8 cellular contexts compared by ENCODE assay signal in the genomic region with DNA sequence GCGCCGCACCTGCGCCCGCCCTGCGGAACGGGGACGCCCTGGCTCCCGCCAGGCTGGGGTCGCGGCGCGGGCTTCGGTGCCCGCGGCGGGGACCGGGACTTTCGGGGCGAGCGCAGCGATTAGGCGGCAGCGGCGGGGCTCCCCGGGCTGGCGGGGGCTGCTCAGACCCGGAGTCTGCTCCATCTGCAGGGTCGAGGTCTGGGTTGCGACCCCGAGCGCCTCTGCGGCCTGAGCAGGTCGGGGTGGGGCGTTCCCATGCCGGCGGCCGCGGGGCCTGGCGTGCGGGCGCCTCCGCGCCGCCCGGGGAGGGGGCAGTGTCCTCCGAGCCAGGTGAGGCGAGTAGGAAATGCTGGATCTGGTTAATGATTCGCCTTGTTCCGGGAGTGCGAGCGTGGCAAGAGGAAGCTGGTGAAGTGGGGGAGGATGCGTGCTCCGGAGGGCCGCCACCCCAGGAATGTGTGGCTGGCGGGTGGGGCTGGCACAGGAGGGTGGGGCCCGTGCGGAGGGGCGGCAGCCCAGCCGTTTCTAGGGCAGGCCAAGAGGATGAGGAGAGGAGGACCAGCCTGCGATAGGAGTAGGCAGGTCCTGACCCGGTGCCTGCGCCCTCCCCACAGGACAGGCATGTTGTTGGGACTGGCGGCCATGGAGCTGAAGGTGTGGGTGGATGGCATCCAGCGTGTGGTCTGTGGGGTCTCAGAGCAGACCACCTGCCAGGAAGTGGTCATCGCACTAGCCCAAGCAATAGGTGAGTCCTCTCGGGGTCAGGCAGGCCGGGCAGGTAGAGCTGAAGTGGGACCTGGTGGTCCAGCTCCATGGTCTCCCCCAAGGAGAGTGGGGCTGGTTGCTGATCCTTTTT. TPM values are rescaled to one million over a fixed set of nuclear protein-coding genes. Genes with fewer than 3 reads are reported as not detected.
DNase-seq lines count a peak whose midpoint lies in the region; ATAC-seq and TF ChIP-seq lines count a peak whose summit lies in the region.

No MANE protein-coding gene starts in this region.

- TF ChIP-seq CTCF in Panc1 (IDR thresholded peaks at IDR 0.05), result no peak

- H3K9me3 ChIP-seq in Panc1 (ENCODE audit: control insufficient read depth, insufficient read depth, low read depth, low read length), result no peaks in the 10 kb centered on the region
- no peaks in the 10 kb centered on the region for H3K9me3 ChIP-seq in effector memory CD4-positive, alpha-beta T cell (ENCODE audit: control insufficient read depth, low read length)

- peaks cover 35% of the 10 kb centered on the region for H3K4me1 ChIP-seq in Panc1 (ENCODE audit: control insufficient read depth, insufficient read depth, low read length)
- peaks cover 24% of the 10 kb centered on the region for H3K4me1 ChIP-seq in effector memory CD4-positive, alpha-beta T cell (ENCODE audit: control insufficient read depth, insufficient read depth, low read length, poor library complexity, severe bottlenecking)

- intact Hi-C loops in Panc1 (cut with micrococcal nuclease; ENCODE audit: unreplicated experiment), result no loop called here

- H3K27ac ChIP-seq in Panc1 (ENCODE audit: low read length), result peak overlapping the region; percentile 67
- peak overlapping the region; percentile 53 for H3K27ac ChIP-seq in effector memory CD4-positive, alpha-beta T cell (ENCODE audit: insufficient read depth, low read length, poor library complexity, severe bottlenecking)

- CTCF ChIA-PET in Panc1 (lab: Charles Lee), result interaction anchor here (0.6 kb wide), 1 partner anchor 202 kb away, joined by 3 read pairs; no protein-coding TSS in a partner anchor

- DNase-seq in AG20443 (ENCODE audit: low spot score) (peak; percentile 53), Panc1 (ENCODE audit: low read depth, low spot score) (no peak), myocyte (ENCODE audit: low read depth) (peak; percentile 41), G401 (ENCODE audit: low spot score) (no peak), activated gamma-delta T cell treated with Interleukin-2 at 50 U/mL for 16 hours (no peak)
- no peak for DNase-seq in effector memory CD4-positive, alpha-beta T cell

- in situ Hi-C loops in Panc1 (cut with HindIII; ENCODE audit: low pct_unique_long_range_greater_than_20kb, low sequenced_read_pairs) (no loop called here), G401 (cut with HindIII; ENCODE audit: low sequenced_read_pairs) (no loop called here)

- ATAC-seq in GM18868 (IDR thresholded peaks at IDR 0.05; ENCODE audit: unreplicated experiment) (peak; percentile 20), HG03095 (IDR thresholded peaks at IDR 0.05; ENCODE audit: unreplicated experiment) (peak; percentile 18), Panc1 (peak; percentile 47)

- peak overlapping the region; percentile 78 to 91 for H3K4me3 ChIP-seq in Panc1 (ENCODE audit: low read depth in 2 of 2, low read length in 2 of 2)
- peak overlapping the region; percentile 73 for H3K4me3 ChIP-seq in effector memory CD4-positive, alpha-beta T cell (ENCODE audit: insufficient read depth, low read depth, low read length, poor library complexity, severe bottlenecking)

- no TSS peak for BruUV-seq in Panc1 (replicated peaks; lab: Mats Ljungman, UMichigan)

- no peaks in the 10 kb centered on the region for H3K36me3 ChIP-seq in Panc1 (ENCODE audit: control insufficient read depth, insufficient read depth, low read length)
- H3K36me3 ChIP-seq in effector memory CD4-positive, alpha-beta T cell (ENCODE audit: control insufficient read depth, insufficient read depth, low read length), result peaks cover 7% of the 10 kb centered on the region

- H3K27me3 ChIP-seq in Panc1 (ENCODE audit: control insufficient read depth, insufficient read depth, low read length), result no peaks in the 10 kb centered on the region
- H3K27me3 ChIP-seq in effector memory CD4-positive, alpha-beta T cell (replicated peaks; ENCODE audit: control insufficient read depth, insufficient read depth, low read length, poor library complexity, severe bottlenecking), result no peaks in the 10 kb centered on the region

- POLR2A ChIA-PET in Panc1 (lab: Charles Lee), result no interaction called here

RNA-seq across cellular contexts. Expression of gene RASSF7, which starts 0.6 kb away (rescaled TPM):
- total RNA-seq in Panc1 (2021; ENCODE audit: unreplicated experiment) (81.8 TPM), myocyte (21.1 and 32.2 TPM in 2 replicates)
- polyA plus RNA-seq in Panc1 (2012; ENCODE audit: insufficient read length), result 144 TPM
- 29.1 TPM for polyA plus RNA-seq in myocyte (2012)
- 43.1 and 107 TPM in 2 replicates for total RNA-seq in G401 (2014; rRNA removed; shearing (Covaris generic))

RNA-seq across cellular contexts. Expression of gene LMNTD2, which starts 0.8 kb away (rescaled TPM):
- total RNA-seq in Panc1 (2021; ENCODE audit: unreplicated experiment) (21.8 TPM), myocyte (0.31 and 0.78 TPM in 2 replicates)
- 44.2 TPM for polyA plus RNA-seq in Panc1 (2012; ENCODE audit: insufficient read length)
- polyA plus RNA-seq in myocyte (2012), result 2.2 TPM
- 2.0 and 2.1 TPM in 2 replicates for total RNA-seq in G401 (2014; rRNA removed; shearing (Covaris generic))

RNA-seq across cellular contexts. Expression of gene PHRF1, which starts 14.9 kb away (rescaled TPM):
- 90.6 TPM for total RNA-seq in Panc1 (2021; ENCODE audit: unreplicated experiment)
- 83.1 TPM for polyA plus RNA-seq in Panc1 (2012; ENCODE audit: insufficient read length)
- 27.7 and 31.2 TPM in 2 replicates for total RNA-seq in myocyte
- polyA plus RNA-seq in myocyte (2012), result 19.6 TPM
- 34.8 and 39.3 TPM in 2 replicates for total RNA-seq in G401 (2014; rRNA removed; shearing (Covaris generic))

RNA-seq across cellular contexts. Expression of gene LRRC56, which starts 24.0 kb away (rescaled TPM):
- total RNA-seq in Panc1 (2021; ENCODE audit: unreplicated experiment) (9.8 TPM), myocyte (1.3 and 2.3 TPM in 2 replicates)
- 13.3 TPM for polyA plus RNA-seq in Panc1 (2012; ENCODE audit: insufficient read length)
- 1.8 TPM for polyA plus RNA-seq in myocyte (2012)
- 0.03 and 1.0 TPM in 2 replicates for total RNA-seq in G401 (2014; rRNA removed; shearing (Covaris generic))

RNA-seq across cellular contexts. Expression of gene HRAS, which starts 26.0 kb away (rescaled TPM):
- total RNA-seq in Panc1 (2021; ENCODE audit: unreplicated experiment) (175 TPM), myocyte (37.9 and 66.0 TPM in 2 replicates)
- polyA plus RNA-seq in Panc1 (2012; ENCODE audit: insufficient read length), result 310 TPM
- polyA plus RNA-seq in myocyte (2012), result 124 TPM
- total RNA-seq in G401 (2014; rRNA removed; shearing (Covaris generic)), result 51.7 and 60.1 TPM in 2 replicates

Comparison
In these comparisons a context has a peak if more than half of its experiments do, and no peak if none do; other contexts are left out.
1. DNase-seq: peak in AG20443 (single experiment) and myocyte (single experiment); none in Panc1 (single experiment), effector memory CD4-positive, alpha-beta T cell (0 of 3), G401 (single experiment) and activated gamma-delta T cell treated with Interleukin-2 at 50 U/mL for 16 hours (single experiment).
2. Peak in every context shown above with its lines, with median percentiles within 50 percentile points of each other: ATAC-seq.